In genomic region chr1:53838654-53838974, GRCh38 we compare ENCODE assay signal across 8 cellular contexts. TPM values are rescaled to one million over a fixed set of nuclear protein-coding genes. Genes with fewer than 3 reads are reported as not detected.
DNase-seq lines count a peak whose midpoint lies in the region; ATAC-seq and TF ChIP-seq lines count a peak whose summit lies in the region.

No MANE protein-coding gene starts in this region.

- intact Hi-C loops in activated CD8-positive, alpha-beta T cell treated with anti-CD3 and anti-CD28 coated beads for 36 hours (cut with micrococcal nuclease) = loop anchor here (5.0 kb wide), 1 partner anchor 214 kb away; the partner anchor contains the start of genes TCEANC2 and TMEM59

- H3K9me3 Mint-ChIP-seq in activated CD8-positive, alpha-beta T cell treated with anti-CD3 and anti-CD28 coated beads for 36 hours = peaks cover 2% of the 10 kb centered on the region
- peaks cover 3% of the 10 kb centered on the region for H3K9me3 Mint-ChIP-seq in stimulated activated effector memory CD8-positive, alpha-beta T cell treated with anti-CD3 and anti-CD28 coated beads, Interleukin-12 subunit alpha, Interleukin-12 subunit beta, amount 100 ng/mL, for 72 hours

- peak overlapping the region; percentile 99 for H3K4me3 Mint-ChIP-seq in activated CD8-positive, alpha-beta T cell treated with anti-CD3 and anti-CD28 coated beads for 36 hours
- peak overlapping the region; percentile 89 for H3K4me3 Mint-ChIP-seq in stimulated activated effector memory CD8-positive, alpha-beta T cell treated with anti-CD3 and anti-CD28 coated beads, Interleukin-12 subunit alpha, Interleukin-12 subunit beta, amount 100 ng/mL, for 72 hours

- DNase-seq in HFF-Myc (ENCODE audit: extremely low read depth, low read depth) = no peak
- DNase-seq in activated CD8-positive, alpha-beta T cell treated with anti-CD3 and anti-CD28 coated beads for 36 hours = no peak
- no peak for DNase-seq in stimulated activated effector memory CD8-positive, alpha-beta T cell treated with anti-CD3 and anti-CD28 coated beads, Interleukin-12 subunit alpha, Interleukin-12 subunit beta, amount 100 ng/mL, for 72 hours (ENCODE audit: low spot score in 2 of 2)
- DNase-seq in SW480 (ENCODE audit: low spot score) = no peak
- no peak for DNase-seq in SHP77 treated with DMSO at 0.1 percent for 48 hours (lab: John Stamatoyannopoulos, UW)
- DNase-seq in CD1c-positive myeloid dendritic cell (ENCODE audit: extremely low spot score) = no peak
- no peak for DNase-seq in NCI-H82 treated with DMSO at 0.1 percent for 48 hours (lab: John Stamatoyannopoulos, UW; ENCODE audit: unreplicated experiment)

- TF ChIP-seq CTCF in HFF-Myc (IDR thresholded peaks at IDR 0.05; ENCODE audit: low read depth, low read length, missing control alignments) = no peak
- TF ChIP-seq CTCF in activated CD8-positive, alpha-beta T cell treated with anti-CD3 and anti-CD28 coated beads for 36 hours (IDR thresholded peaks at IDR 0.05) = no peak

- H3K27ac Mint-ChIP-seq in activated CD8-positive, alpha-beta T cell treated with anti-CD3 and anti-CD28 coated beads for 36 hours = peak overlapping the region; percentile 93
- peak overlapping the region; percentile 100 for H3K27ac Mint-ChIP-seq in stimulated activated effector memory CD8-positive, alpha-beta T cell treated with anti-CD3 and anti-CD28 coated beads, Interleukin-12 subunit alpha, Interleukin-12 subunit beta, amount 100 ng/mL, for 72 hours

- H3K4me3 ChIP-seq in HFF-Myc (replicated peaks; ENCODE audit: low read depth, low read length) (peak overlapping the region; percentile 97), iPS-11a (ENCODE audit: low read depth, low read length) (peak overlapping the region; percentile 99)

- POLR2A ChIA-PET in activated CD8-positive, alpha-beta T cell treated with anti-CD3 and anti-CD28 coated beads for 36 hours (lab: Charles Lee) = interaction anchor here (0.6 to 2.5 kb wide), 9 partner anchors 9 to 198 kb away, joined by 3 to 16 read pairs (median 3); partner anchors contain the start of genes IFT25, LRRC42 and YIPF1

- CTCF ChIA-PET in activated CD8-positive, alpha-beta T cell treated with anti-CD3 and anti-CD28 coated beads for 36 hours (lab: Charles Lee) = interaction anchor here (1.4 to 2.1 kb wide), 3 partner anchors 22 to 121 kb away, joined by 3 to 9 read pairs (median 5); no protein-coding TSS in a partner anchor

- peaks cover 26% of the 10 kb centered on the region for H3K4me1 Mint-ChIP-seq in activated CD8-positive, alpha-beta T cell treated with anti-CD3 and anti-CD28 coated beads for 36 hours (ENCODE audit: low read depth)
- H3K4me1 Mint-ChIP-seq in stimulated activated effector memory CD8-positive, alpha-beta T cell treated with anti-CD3 and anti-CD28 coated beads, Interleukin-12 subunit alpha, Interleukin-12 subunit beta, amount 100 ng/mL, for 72 hours = peaks cover 17% of the 10 kb centered on the region

- ATAC-seq in activated CD8-positive, alpha-beta T cell treated with anti-CD3 and anti-CD28 coated beads for 36 hours = no peak
- ATAC-seq in stimulated activated effector memory CD8-positive, alpha-beta T cell treated with anti-CD3 and anti-CD28 coated beads, Interleukin-12 subunit alpha, Interleukin-12 subunit beta, amount 100 ng/mL, for 72 hours = no peak

- peaks cover 2% of the 10 kb centered on the region for H3K27me3 Mint-ChIP-seq in activated CD8-positive, alpha-beta T cell treated with anti-CD3 and anti-CD28 coated beads for 36 hours

- H3K36me3 Mint-ChIP-seq in activated CD8-positive, alpha-beta T cell treated with anti-CD3 and anti-CD28 coated beads for 36 hours (ENCODE audit: low read depth) = peaks cover 25% of the 10 kb centered on the region
- peaks cover 26% of the 10 kb centered on the region for H3K36me3 Mint-ChIP-seq in stimulated activated effector memory CD8-positive, alpha-beta T cell treated with anti-CD3 and anti-CD28 coated beads, Interleukin-12 subunit alpha, Interleukin-12 subunit beta, amount 100 ng/mL, for 72 hours

RNA-seq across cellular contexts. Expression of gene NDC1, which starts 0.5 kb away (rescaled TPM):
- 10 to 100 TPM; 39.6 to 43.9 TPM for total RNA-seq in activated CD8-positive, alpha-beta T cell treated with anti-CD3 and anti-CD28 coated beads for 36 hours

RNA-seq across cellular contexts. Expression of gene YIPF1, which starts 51.0 kb away (rescaled TPM):
- total RNA-seq in activated CD8-positive, alpha-beta T cell treated with anti-CD3 and anti-CD28 coated beads for 36 hours = 10 to 100 TPM; 13.2 to 15.6 TPM

RNA-seq across cellular contexts. Expression of gene DIO1, which starts 55.4 kb away (rescaled TPM):
- total RNA-seq in activated CD8-positive, alpha-beta T cell treated with anti-CD3 and anti-CD28 coated beads for 36 hours = not detected
